ENCODE assay signal across 24 cellular contexts in the genomic region with DNA sequence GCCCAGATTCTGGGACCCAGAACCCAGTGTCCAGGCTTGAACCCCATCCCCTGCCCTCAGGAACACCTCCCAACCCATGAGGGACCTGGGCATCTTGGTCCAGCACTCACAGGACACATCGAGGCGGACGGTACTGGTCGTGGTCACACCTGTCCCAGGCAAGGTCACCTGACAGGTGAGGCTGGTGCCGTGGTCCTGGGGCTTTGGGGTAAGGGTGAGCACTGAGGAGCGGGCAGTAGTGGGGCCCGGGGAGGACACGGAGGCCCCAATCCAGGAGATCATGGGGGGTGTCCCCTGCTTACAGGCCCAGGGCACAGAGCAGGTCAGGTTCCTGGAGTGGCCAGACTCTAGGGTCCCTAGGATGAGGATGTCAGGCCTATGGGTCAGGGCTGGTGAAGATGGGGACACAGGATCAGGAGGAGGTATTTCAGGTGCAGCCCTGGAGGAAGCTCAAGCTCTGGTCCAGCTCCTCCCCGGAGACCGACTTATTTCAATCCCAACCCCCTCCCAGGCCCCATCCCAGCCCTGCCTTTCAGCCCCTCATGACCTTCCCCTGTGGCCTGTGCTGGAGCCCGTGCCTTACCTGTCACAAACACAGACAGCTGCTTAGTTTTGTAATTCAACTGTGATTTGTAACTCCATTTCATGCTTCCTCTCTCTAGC. TPM values are rescaled to one million over a fixed set of nuclear protein-coding genes. Genes with fewer than 3 reads are reported as not detected.
"Had no signal": no experiment of that assay in that cellular context is flagged by ENCODE, and none has a peak within 500 bp of the region (broad histone marks: within the 10 kb centered on the region; RNA-seq: fewer than 3 reads in every experiment).

No MANE protein-coding gene starts in this region.

- ATAC-seq: esophagus mucosa, gastroesophageal sphincter, heart right ventricle, T-cell had no signal

- H3K27me3 ChIP-seq: cardiac muscle cell, neural progenitor cell, ovary, right lobe of liver, uterus had no signal

- H3K4me3 Mint-ChIP-seq: activated B cell treated with CpG ODN at 0.5 μM for 24 hours; activated CD4-positive, alpha-beta memory T cell treated with anti-CD3 and anti-CD28 coated beads for 36 hours; activated naive CD4-positive, alpha-beta T cell treated with anti-CD3 and anti-CD28 coated beads, Interleukin-2, amount 50 U/mL, for 24 hours; neural progenitor cell; T-cell had no signal

- H3K27ac ChIP-seq: cardiac muscle cell, gastroesophageal sphincter, left ventricle myocardium inferior, neural progenitor cell, ovary, right lobe of liver, uterus had no signal

- H3K9me3 ChIP-seq: gastroesophageal sphincter, heart right ventricle, left ventricle myocardium inferior, ovary, right lobe of liver, SK-N-SH, tibial nerve, uterus had no signal

- H3K4me1 ChIP-seq: gastroesophageal sphincter, left ventricle myocardium inferior, neural progenitor cell, right lobe of liver, tibial nerve, uterus had no signal

- H3K9me3 Mint-ChIP-seq: activated B cell treated with CpG ODN at 0.5 μM for 24 hours; activated naive CD4-positive, alpha-beta T cell treated with anti-CD3 and anti-CD28 coated beads, Interleukin-2, amount 50 U/mL, for 24 hours; T-cell had no signal

- H3K4me3 ChIP-seq: cardiac muscle cell, gastroesophageal sphincter, left ventricle myocardium inferior, neural progenitor cell, ovary, right lobe of liver, tibial nerve, uterus had no signal

- H3K4me1 Mint-ChIP-seq: activated B cell treated with CpG ODN at 0.5 μM for 24 hours; activated naive CD4-positive, alpha-beta T cell treated with anti-CD3 and anti-CD28 coated beads, Interleukin-2, amount 50 U/mL, for 24 hours; neural progenitor cell; T-cell had no signal

- H3K36me3 ChIP-seq: cardiac muscle cell, gastroesophageal sphincter, heart right ventricle, left ventricle myocardium inferior, neural progenitor cell, ovary, right lobe of liver, tibial nerve, uterus had no signal

- H3K27ac Mint-ChIP-seq: activated B cell treated with CpG ODN at 0.5 μM for 24 hours; activated CD4-positive, alpha-beta memory T cell treated with anti-CD3 and anti-CD28 coated beads for 36 hours; activated naive CD4-positive, alpha-beta T cell treated with anti-CD3 and anti-CD28 coated beads, Interleukin-2, amount 50 U/mL, for 24 hours; neural progenitor cell; T-cell had no signal

- DNase-seq: activated B cell treated with CpG ODN at 0.5 μM for 24 hours; activated CD4-positive, alpha-beta memory T cell treated with anti-CD3 and anti-CD28 coated beads for 36 hours; activated CD4-positive, alpha-beta T cell treated with anti-CD3 and anti-CD28 coated beads for 4 hours; activated gamma-delta T cell; amniotic stem cell; effector CD4-positive, alpha-beta T cell; heart right ventricle; left ventricle myocardium inferior; ovary; right lobe of liver; SK-N-SH; small intestine; stimulated activated CD4-positive, alpha-beta T cell treated with anti-CD3 and anti-CD28 coated beads, Interleukin-15, amount 100 ng/mL, for 24 hours; stimulated activated CD4-positive, alpha-beta T cell treated with anti-CD3 and anti-CD28 coated beads, Interleukin-2, amount 100 ng/mL, for 48 hours; T-cell; uterus had no signal

- H3K36me3 Mint-ChIP-seq: activated naive CD4-positive, alpha-beta T cell treated with anti-CD3 and anti-CD28 coated beads, Interleukin-2, amount 50 U/mL, for 24 hours; neural progenitor cell; T-cell had no signal

RNA-seq across cellular contexts. Expression of a gene that starts 0.8 kb away (rescaled TPM):
- total RNA-seq: activated B cell treated with CpG ODN at 0.5 μM for 24 hours; activated CD4-positive, alpha-beta memory T cell treated with anti-CD3 and anti-CD28 coated beads for 36 hours; cardiac muscle cell; esophagus mucosa; kidney epithelial cell; pulmonary artery endothelial cell; T-cell had no signal
- polyA plus RNA-seq: cardiac muscle cell, heart right ventricle, SK-N-SH had no signal

RNA-seq across cellular contexts. Expression of a gene that starts 20.9 kb away (rescaled TPM):
- total RNA-seq: activated B cell treated with CpG ODN at 0.5 μM for 24 hours; activated CD4-positive, alpha-beta memory T cell treated with anti-CD3 and anti-CD28 coated beads for 36 hours; cardiac muscle cell; esophagus mucosa; gastroesophageal sphincter; heart right ventricle; kidney epithelial cell; left ventricle myocardium inferior; ovary; pulmonary artery endothelial cell; right lobe of liver; T-cell; tibial nerve; uterus had no signal
- polyA plus RNA-seq: cardiac muscle cell, heart right ventricle, ovary, SK-N-SH had no signal

RNA-seq across cellular contexts. Expression of a gene that starts 40.0 kb away (rescaled TPM):
- total RNA-seq: cardiac muscle cell, pulmonary artery endothelial cell had no signal
- polyA plus RNA-seq: SK-N-SH had no signal

RNA-seq across cellular contexts. Expression of a gene that starts 44.1 kb away (rescaled TPM):
- total RNA-seq: activated B cell treated with CpG ODN at 0.5 μM for 24 hours, cardiac muscle cell, esophagus mucosa, kidney epithelial cell, pulmonary artery endothelial cell, T-cell had no signal
- polyA plus RNA-seq: cardiac muscle cell, SK-N-SH had no signal
